ENCODE assay signal across 33 cellular contexts in the genomic region with DNA sequence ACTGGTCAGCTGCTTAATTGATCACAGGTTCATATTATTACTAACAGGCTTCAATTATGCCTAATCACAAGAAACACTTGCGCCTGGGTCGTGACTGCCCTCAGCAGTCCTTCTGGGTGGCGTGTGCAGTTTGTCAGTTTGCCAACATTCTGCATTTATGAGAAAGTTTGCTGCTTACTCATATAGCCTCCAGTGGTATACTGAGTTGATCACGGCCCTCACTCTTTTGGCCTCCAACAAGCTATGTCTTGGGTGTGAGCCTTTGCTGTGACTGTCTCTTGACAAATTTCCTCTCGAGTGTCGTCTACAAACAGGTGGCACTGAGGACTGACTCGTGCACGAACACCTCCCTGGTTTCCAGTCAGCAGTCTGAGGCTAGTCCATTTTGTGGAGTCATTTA. TPM values are rescaled to one million over a fixed set of nuclear protein-coding genes. Genes with fewer than 3 reads are reported as not detected.
DNase-seq lines count a peak whose midpoint lies in the region; ATAC-seq and TF ChIP-seq lines count a peak whose summit lies in the region.
"Had no signal": no experiment of that assay in that cellular context is flagged by ENCODE, and none has a peak within 500 bp of the region (broad histone marks: within the 10 kb centered on the region; RNA-seq: fewer than 3 reads in every experiment).

No MANE protein-coding gene starts in this region.

- H3K4me1 ChIP-seq in right lobe of liver (peaks cover 0 to 4% (median 0%) of the 10 kb centered on the region in 4 donors), body of pancreas (no peaks in the 10 kb centered on the region)
- H3K4me1 ChIP-seq: prostate gland had no signal

- TF ChIP-seq POLR2A in right lobe of liver (IDR thresholded peaks at IDR 0.05) = no peak
- TF ChIP-seq POLR2A in body of pancreas (IDR thresholded peaks at IDR 0.05) = no peak

- no peak for ATAC-seq in right lobe of liver
- no peak for ATAC-seq in body of pancreas
- ATAC-seq: GM12878; heart left ventricle; left colon; Right ventricle myocardium inferior; stimulated activated naive B cell treated with anti-CD40 and anti-IgM and Interleukin-4, amounts not matched to agents 10 μg/mL and 1 μg/mL and 100 μg/mL, for 72 hours had no signal

- H3K27ac ChIP-seq in right lobe of liver (no peak overlapping the region), body of pancreas (no peak overlapping the region)
- H3K27ac ChIP-seq: C4-2B, heart left ventricle, prostate gland, suprapubic skin had no signal

- 62% methylated on average over 5 of the region's 8 CpGs for WGBS in right lobe of liver (ENCODE audit: insufficient coverage, low coverage, low lambda C conversion rate, missing lambda C conversion rate)
- WGBS in body of pancreas, 2 donors = 61 to 62% methylated on average over 5 to 8 of the region's 8 CpGs

- no peaks in the 10 kb centered on the region for H3K36me3 ChIP-seq in right lobe of liver
- H3K36me3 ChIP-seq in body of pancreas (replicated peaks in 1 of 2; ENCODE audit: insufficient read depth in 1 of 2, low read depth in 2 of 2) = no peaks in the 10 kb centered on the region
- H3K36me3 ChIP-seq: heart left ventricle, prostate gland, suprapubic skin had no signal

- DNase-seq in EL = peak; percentile 65
- peak; percentile 71 for DNase-seq in RPMI7951 (ENCODE audit: low read depth)
- peak; percentile 44 for DNase-seq in epithelial cell of esophagus (ENCODE audit: low read depth)
- peak; percentile 18 for DNase-seq in non-pigmented ciliary epithelial cell (ENCODE audit: low read depth)
- no peak for DNase-seq in middle frontal gyrus (ENCODE audit: extremely low spot score, low spot score)
- DNase-seq in right lobe of liver = no peak
- no peak for DNase-seq in body of pancreas
- no peak for DNase-seq in GM20000 (ENCODE audit: low spot score)
- DNase-seq: activated CD4-positive, alpha-beta T cell treated with anti-CD3 and anti-CD28 coated beads for 4 hours; activated CD8-positive, alpha-beta memory T cell treated with anti-CD3 and anti-CD28 coated beads for 24 hours; activated effector memory CD4-positive, alpha-beta T cell treated with anti-CD3 and anti-CD28 coated beads, Interleukin-2, amount 50 U/mL, for 16 hours; activated naive CD8-positive, alpha-beta T cell treated with anti-CD3 and anti-CD28 coated beads for 36 hours; activated T-cell treated with anti-CD3 and anti-CD28 coated beads, Interleukin-2, amount 50 U/mL, for 1 hour; Calu3; DND-41; heart left ventricle; left colon; NCI-H1417; NCI-H2107; NCI-H748 treated with DMSO at 0.1 percent for 48 hours; stimulated activated CD4-positive, alpha-beta T cell treated with anti-CD3 and anti-CD28 coated beads, Interleukin-15, amount 100 ng/mL, for 24 hours; stimulated activated naive B cell treated with anti-CD40 and anti-IgM and Interleukin-4, amounts not matched to agents 10 μg/mL and 1 μg/mL and 100 μg/mL, for 72 hours had no signal

- TF ChIP-seq CTCF in epithelial cell of esophagus (IDR thresholded peaks at IDR 0.05; ENCODE audit: insufficient read depth, low read depth, low read length, missing control alignments) (no peak), right lobe of liver (IDR thresholded peaks at IDR 0.05) (no peak), body of pancreas (IDR thresholded peaks at IDR 0.05) (no peak), GM20000 (IDR thresholded peaks at IDR 0.05; ENCODE audit: extremely low read depth, missing control alignments) (no peak)

- no peaks in the 10 kb centered on the region for H3K27me3 ChIP-seq in right lobe of liver
- peaks cover 0 to 4% of the 10 kb centered on the region in 2 donors for H3K27me3 ChIP-seq in body of pancreas

- H3K4me3 ChIP-seq in epithelial cell of esophagus (ENCODE audit: low read length) (no peak overlapping the region), right lobe of liver (no peak overlapping the region), body of pancreas (no peak overlapping the region)
- H3K4me3 ChIP-seq: GM12878, heart left ventricle, prostate gland, suprapubic skin had no signal

- intact Hi-C loops in right lobe of liver (cut with DNase I) (no loop called here), body of pancreas (cut with DNase I) (no loop called here)

- H3K9me3 ChIP-seq in right lobe of liver (no peaks in the 10 kb centered on the region), body of pancreas (no peaks in the 10 kb centered on the region)
- H3K9me3 ChIP-seq: heart left ventricle, prostate gland, suprapubic skin had no signal

RNA-seq across cellular contexts. Expression of a gene that starts 27.3 kb away (rescaled TPM):
- total RNA-seq in RPMI7951 (2014; rRNA removed; shearing (Covaris generic)) = not detected in 2 replicates
- total RNA-seq in right lobe of liver (not detected), body of pancreas (not detected)
- total RNA-seq: activated naive CD8-positive, alpha-beta T cell treated with anti-CD3 and anti-CD28 coated beads for 36 hours; astrocyte; Calu3; cerebellum; endothelial cell of umbilical vein; GM12878; H1; heart left ventricle; left colon; Right ventricle myocardium inferior; T-helper 2 cell treated with Interferon-gamma antibody and Interleukin-4, amounts not matched to agents 100 ng/mL and 5 ng/mL, for 36 hours; ureter had no signal

Comparison
In these comparisons a context has a peak if more than half of its experiments do, and no peak if none do; other contexts are left out.
1. DNase-seq: peak in EL (single experiment), RPMI7951 (single experiment), epithelial cell of esophagus (single experiment) and non-pigmented ciliary epithelial cell (single experiment); none in middle frontal gyrus (single experiment), right lobe of liver (0 of 3), body of pancreas (0 of 4) and GM20000 (single experiment).